Comparison of ENCODE assay signal across 17 cellular contexts in the genomic region with DNA sequence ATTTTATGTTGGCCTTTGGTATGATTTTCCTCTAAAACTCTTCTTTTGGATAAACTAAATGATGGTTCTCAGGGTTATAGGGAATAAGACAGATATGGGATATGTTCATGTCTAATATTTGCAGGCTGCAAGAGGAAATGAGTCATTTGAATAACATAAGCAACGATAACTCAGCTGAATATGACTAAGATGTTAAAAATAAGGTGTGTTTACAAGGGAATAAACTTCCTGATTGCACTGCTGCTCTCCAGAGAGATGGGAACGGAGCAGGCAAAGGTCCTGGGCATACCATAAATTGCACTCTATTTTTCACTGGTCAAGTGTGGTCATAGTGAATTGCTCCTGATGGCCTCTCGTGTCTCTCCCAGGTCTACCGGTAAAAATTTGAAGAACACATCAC.
DNase-seq lines count a peak whose midpoint lies in the region; FAIRE-seq and TF ChIP-seq lines count a peak whose summit lies in the region.
"Had no signal": no experiment of that assay in that cellular context is flagged by ENCODE, and none has a peak within 500 bp of the region (broad histone marks: within the 10 kb centered on the region; RNA-seq: fewer than 3 reads in every experiment).

No MANE protein-coding gene starts in this region.

- H3K9me3 Mint-ChIP-seq in activated CD4-positive, alpha-beta memory T cell treated with anti-CD3 and anti-CD28 coated beads, Interleukin-2, amount 10 ng/mL, durations not matched to agents 7 days and 5 days, result peaks cover 3% of the 10 kb centered on the region
- H3K9me3 Mint-ChIP-seq: dendritic cell treated with granulocyte-macrophage colony-stimulating factor and Interleukin-4, amounts not matched to agents 40 ng/mL and 50 ng/mL, for 4 days had no signal

- peak; percentile 7 for FAIRE-seq in bronchial epithelial cell (lab: Jason Lieb, UNC)

- no peaks in the 10 kb centered on the region for H3K4me1 Mint-ChIP-seq in activated CD4-positive, alpha-beta memory T cell treated with anti-CD3 and anti-CD28 coated beads, Interleukin-2, amount 10 ng/mL, durations not matched to agents 7 days and 5 days

- no peaks in the 10 kb centered on the region for H3K27me3 ChIP-seq in bronchial epithelial cell (ENCODE audit: control insufficient read depth, insufficient read depth, low read length)
- H3K27me3 ChIP-seq in effector memory CD4-positive, alpha-beta T cell (replicated peaks; ENCODE audit: control insufficient read depth, insufficient read depth, low read length, poor library complexity, severe bottlenecking), result no peaks in the 10 kb centered on the region
- H3K27me3 ChIP-seq: BLaER1, heart left ventricle had no signal

- H3K36me3 ChIP-seq in bronchial epithelial cell (ENCODE audit: control insufficient read depth, insufficient read depth, low read length), result no peaks in the 10 kb centered on the region
- H3K36me3 ChIP-seq in effector memory CD4-positive, alpha-beta T cell (ENCODE audit: control insufficient read depth, insufficient read depth, low read length), result no peaks in the 10 kb centered on the region
- H3K36me3 ChIP-seq: BLaER1, heart left ventricle had no signal

- H3K4me1 ChIP-seq in effector memory CD4-positive, alpha-beta T cell (ENCODE audit: control insufficient read depth, insufficient read depth, low read length, poor library complexity, severe bottlenecking), result no peaks in the 10 kb centered on the region
- H3K4me1 ChIP-seq: BLaER1, heart left ventricle had no signal

- H3K27me3 Mint-ChIP-seq in activated CD4-positive, alpha-beta memory T cell treated with anti-CD3 and anti-CD28 coated beads, Interleukin-2, amount 10 ng/mL, durations not matched to agents 7 days and 5 days, result no peaks in the 10 kb centered on the region
- H3K27me3 Mint-ChIP-seq: dendritic cell treated with granulocyte-macrophage colony-stimulating factor and Interleukin-4, amounts not matched to agents 40 ng/mL and 50 ng/mL, for 4 days had no signal

- H3K4me3 Mint-ChIP-seq in activated CD4-positive, alpha-beta memory T cell treated with anti-CD3 and anti-CD28 coated beads, Interleukin-2, amount 10 ng/mL, durations not matched to agents 7 days and 5 days, result no peak overlapping the region
- H3K4me3 Mint-ChIP-seq: dendritic cell treated with granulocyte-macrophage colony-stimulating factor and Interleukin-4, amounts not matched to agents 40 ng/mL and 50 ng/mL, for 4 days; T-helper 1 cell treated with Interleukin-12 subunit alpha and Interleukin-12 subunit beta and Interleukin-4 antibody, amounts not matched to agents 30 μg/mL and 1 μg/mL, for 36 hours had no signal

- H3K4me3 ChIP-seq in AG04449 (ENCODE audit: low read depth, low read length) (no peak overlapping the region), bronchial epithelial cell (ENCODE audit: low read depth, low read length) (no peak overlapping the region)
- no peak overlapping the region for H3K4me3 ChIP-seq in effector memory CD4-positive, alpha-beta T cell (ENCODE audit: insufficient read depth, low read depth, low read length, poor library complexity, severe bottlenecking)
- H3K4me3 ChIP-seq: BLaER1, heart left ventricle had no signal

- no peak for TF ChIP-seq CTCF in AG04449 (IDR thresholded peaks at IDR 0.05; ENCODE audit: insufficient read depth, low read length, missing control alignments)
- no peak for TF ChIP-seq CTCF in bronchial epithelial cell (IDR thresholded peaks at IDR 0.05; ENCODE audit: insufficient read depth, low read length, severe bottlenecking)

- H3K27ac Mint-ChIP-seq in activated CD4-positive, alpha-beta memory T cell treated with anti-CD3 and anti-CD28 coated beads, Interleukin-2, amount 10 ng/mL, durations not matched to agents 7 days and 5 days, result no peak overlapping the region
- H3K27ac Mint-ChIP-seq: dendritic cell treated with granulocyte-macrophage colony-stimulating factor and Interleukin-4, amounts not matched to agents 40 ng/mL and 50 ng/mL, for 4 days; T-helper 1 cell treated with Interleukin-12 subunit alpha and Interleukin-12 subunit beta and Interleukin-4 antibody, amounts not matched to agents 30 μg/mL and 1 μg/mL, for 36 hours had no signal

- POLR2A ChIA-PET in AG04449 (lab: Yijun Ruan, JAX), result interaction anchor here (0.6 kb wide), 1 partner anchor 1391 kb away, joined by 3 read pairs; no protein-coding TSS in a partner anchor
- POLR2A ChIA-PET in activated CD4-positive, alpha-beta memory T cell treated with anti-CD3 and anti-CD28 coated beads, Interleukin-2, amount 10 ng/mL, durations not matched to agents 7 days and 5 days (lab: Charles Lee), result no interaction called here

- H3K9me3 ChIP-seq in effector memory CD4-positive, alpha-beta T cell (ENCODE audit: control insufficient read depth, low read length), result no peaks in the 10 kb centered on the region
- H3K9me3 ChIP-seq: BLaER1, heart left ventricle had no signal

- CTCF ChIA-PET in AG04449 (lab: Yijun Ruan, JAX), result interaction anchor here (1.5 kb wide), 1 partner anchor 1074 kb away, joined by 3 read pairs; no protein-coding TSS in a partner anchor
- CTCF ChIA-PET in activated CD4-positive, alpha-beta memory T cell treated with anti-CD3 and anti-CD28 coated beads, Interleukin-2, amount 10 ng/mL, durations not matched to agents 7 days and 5 days (lab: Charles Lee), result no interaction called here

- H3K27ac ChIP-seq in effector memory CD4-positive, alpha-beta T cell (ENCODE audit: insufficient read depth, low read length, poor library complexity, severe bottlenecking), result no peak overlapping the region
- H3K27ac ChIP-seq: BLaER1, heart left ventricle had no signal

- no peaks in the 10 kb centered on the region for H3K36me3 Mint-ChIP-seq in activated CD4-positive, alpha-beta memory T cell treated with anti-CD3 and anti-CD28 coated beads, Interleukin-2, amount 10 ng/mL, durations not matched to agents 7 days and 5 days (ENCODE audit: low read depth)

- DNase-seq in AG04449 (ENCODE audit: low read depth, low spot score), result peak; percentile 66
- DNase-seq in HPDE6-E6E7 (ENCODE audit: extremely low spot score), result peak; percentile 75
- DNase-seq in bronchial epithelial cell (ENCODE audit: low read depth), result peak; percentile 90
- DNase-seq in lung microvascular endothelial cell (ENCODE audit: low read depth in 2 of 2), result peak; percentile 26 to 81
- no peak for DNase-seq in HuH-7 (ENCODE audit: low spot score)
- no peak for DNase-seq in activated CD4-positive, alpha-beta memory T cell treated with anti-CD3 and anti-CD28 coated beads, Interleukin-2, amount 10 ng/mL, durations not matched to agents 7 days and 5 days
- DNase-seq in NCI-H187 treated with DMSO at 0.1 percent for 48 hours (lab: John Stamatoyannopoulos, UW), result no peak
- DNase-seq in effector memory CD4-positive, alpha-beta T cell, result no peak
- DNase-seq: activated CD4-positive, alpha-beta T cell treated with anti-CD3 and anti-CD28 coated beads, Interleukin-2, amount 50 U/mL, for 48 hours; activated naive CD4-positive, alpha-beta T cell; heart left ventricle; KBM-7; NCI-H2029 treated with DMSO at 0.1 percent for 48 hours; stimulated activated CD4-positive, alpha-beta T cell treated with anti-CD3 and anti-CD28 coated beads, Interleukin-4, amount 100 ng/mL, for 4 hours had no signal

Comparison
In these comparisons a context has a peak if more than half of its experiments do, and no peak if none do; other contexts are left out.
1. DNase-seq: peak in AG04449 (single experiment), HPDE6-E6E7 (single experiment), bronchial epithelial cell (single experiment) and lung microvascular endothelial cell (2 of 2); none in HuH-7 (single experiment), activated CD4-positive, alpha-beta memory T cell treated with anti-CD3 and anti-CD28 coated beads, Interleukin-2, amount 10 ng/mL, durations not matched to agents 7 days and 5 days (single experiment), NCI-H187 treated with DMSO at 0.1 percent for 48 hours (single experiment) and effector memory CD4-positive, alpha-beta T cell (0 of 3).